Comparison of ENCODE assay signal across 19 cellular contexts in the genomic region with DNA sequence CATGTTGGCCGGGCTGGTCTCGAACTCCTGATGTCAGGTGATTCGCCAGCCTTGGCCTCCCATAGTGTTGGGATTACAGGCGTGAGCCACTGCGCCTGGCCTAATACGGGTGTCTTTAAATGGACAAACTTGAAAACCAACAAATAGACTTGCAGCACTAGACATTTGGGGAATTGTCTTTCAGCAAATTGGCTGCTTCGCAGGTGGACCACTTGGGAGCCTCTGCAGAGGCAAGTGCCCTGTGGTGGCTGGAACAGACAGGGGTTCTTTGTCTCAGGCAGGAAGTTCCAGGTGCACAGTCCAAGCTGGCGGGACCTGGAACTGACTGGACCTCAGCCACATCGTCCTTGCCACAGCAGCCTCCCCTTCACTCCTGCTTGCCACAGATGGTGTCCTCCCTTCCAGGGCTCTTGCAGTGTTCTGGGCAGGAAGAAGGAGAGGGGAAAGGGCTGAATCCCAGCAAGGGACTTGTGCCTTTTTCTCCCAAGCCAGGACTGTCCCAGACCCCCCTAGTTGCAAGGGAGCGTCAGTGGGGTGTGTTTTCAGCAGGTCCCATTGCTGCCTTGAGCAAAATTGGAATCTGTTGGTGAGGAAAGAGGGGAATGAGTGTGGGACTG.
DNase-seq lines count a peak whose midpoint lies in the region; ATAC-seq and TF ChIP-seq lines count a peak whose summit lies in the region.
"Had no signal": no experiment of that assay in that cellular context is flagged by ENCODE, and none has a peak within 500 bp of the region (broad histone marks: within the 10 kb centered on the region; RNA-seq: fewer than 3 reads in every experiment).

No MANE protein-coding gene starts in this region.

- H3K14ac ChIP-seq in neuronal stem cell (ENCODE audit: low read length), result no peak overlapping the region

- H3K18ac ChIP-seq in neuronal stem cell (ENCODE audit: low read length), result peak overlapping the region; percentile 24

- peak overlapping the region; percentile 70 for H2AK5ac ChIP-seq in neuronal stem cell (ENCODE audit: low read depth, low read length)

- H2BK15ac ChIP-seq in neuronal stem cell (ENCODE audit: low read length), result no peak overlapping the region

- H3K27me3 ChIP-seq in heart right ventricle (no peaks in the 10 kb centered on the region), neuronal stem cell (ENCODE audit: control insufficient read depth in 3 of 3, insufficient read depth in 3 of 3, low read depth in 1 of 3, low read length in 3 of 3) (peaks cover 0 to 6% (median 0%) of the 10 kb centered on the region in 3 experiments)
- H3K27me3 ChIP-seq: Peyer's patch had no signal

- no peak overlapping the region for H2BK5ac ChIP-seq in neuronal stem cell (ENCODE audit: low read length)

- no peak overlapping the region for H2BK12ac ChIP-seq in neuronal stem cell (ENCODE audit: low read length)

- H3K36me3 Mint-ChIP-seq in endothelial cell (ENCODE audit: low read depth, unreplicated experiment), result no peaks in the 10 kb centered on the region
- H3K36me3 Mint-ChIP-seq: CD4-positive, CD25-positive, alpha-beta regulatory T cell had no signal

- H3K23ac ChIP-seq in neuronal stem cell (ENCODE audit: low read depth, low read length, poor library complexity), result no peak overlapping the region

- H3K9ac ChIP-seq in neuronal stem cell (ENCODE audit: low read depth, low read length, poor library complexity), result no peak overlapping the region
- H3K9ac ChIP-seq: KMS-11 had no signal

- no peaks in the 10 kb centered on the region for H3K36me3 ChIP-seq in heart right ventricle
- no peaks in the 10 kb centered on the region for H3K36me3 ChIP-seq in neuronal stem cell (replicated peaks in 1 of 2; ENCODE audit: control insufficient read depth in 2 of 2, insufficient read depth in 2 of 2, low read length in 2 of 2)
- H3K36me3 ChIP-seq: Peyer's patch had no signal

- no peak overlapping the region for H3K27ac ChIP-seq in heart right ventricle
- H3K27ac ChIP-seq in neuronal stem cell (replicated peaks; ENCODE audit: low read length), result no peak overlapping the region
- H3K27ac ChIP-seq: KMS-11, Peyer's patch had no signal

- H3K27me3 Mint-ChIP-seq in endothelial cell (ENCODE audit: unreplicated experiment), result peaks cover 6% of the 10 kb centered on the region
- H3K27me3 Mint-ChIP-seq: CD4-positive, CD25-positive, alpha-beta regulatory T cell had no signal

- no peak overlapping the region for H4K8ac ChIP-seq in neuronal stem cell (ENCODE audit: low read depth, low read length)

- H2AFZ ChIP-seq in neuronal stem cell (ENCODE audit: low read length), result peak overlapping the region; percentile 46

- H3K4me1 Mint-ChIP-seq in endothelial cell (ENCODE audit: unreplicated experiment), result peaks cover 5% of the 10 kb centered on the region
- H3K4me1 Mint-ChIP-seq: B cell had no signal

- no peak overlapping the region for H3K4me3 Mint-ChIP-seq in endothelial cell (ENCODE audit: unreplicated experiment)
- H3K4me3 Mint-ChIP-seq: B cell had no signal

- H3K27ac Mint-ChIP-seq in endothelial cell (ENCODE audit: unreplicated experiment), result no peak overlapping the region
- H3K27ac Mint-ChIP-seq: B cell had no signal

- DNase-seq in Right ventricle myocardium inferior (ENCODE audit: missing footprints) (peak; percentile 41), heart right ventricle (no peak), endothelial cell (ENCODE audit: low spot score) (peak; percentile 2), neuronal stem cell (ENCODE audit: low spot score) (no peak), amniotic stem cell (lab: John Stamatoyannopoulos, UW) (no peak), EL (no peak)
- DNase-seq in central memory CD4-positive, alpha-beta T cell, result no peak
- DNase-seq: CD4-positive, CD25-positive, alpha-beta regulatory T cell; DMS79; GOT3; IMR-90; MV-4-11; NCI-H1105 treated with DMSO at 0.1 percent for 48 hours; NCI-H2029 treated with DMSO at 0.1 percent for 48 hours; NCI-H2171; NCI-H524 treated with DMSO at 0.1 percent for 48 hours; Peyer's patch had no signal

- H4K91ac ChIP-seq in neuronal stem cell (ENCODE audit: low read depth, low read length, poor library complexity), result no peak overlapping the region

- H3K9me3 ChIP-seq in heart right ventricle (no peaks in the 10 kb centered on the region), neuronal stem cell (replicated peaks in 1 of 2; ENCODE audit: control insufficient read depth in 2 of 2, insufficient read depth in 1 of 2, low read depth in 1 of 2, low read length in 2 of 2) (no peaks in the 10 kb centered on the region)
- H3K9me3 ChIP-seq: Peyer's patch had no signal

- H2BK120ac ChIP-seq in neuronal stem cell (ENCODE audit: low read depth, low read length), result no peak overlapping the region

- H3K4me2 ChIP-seq in neuronal stem cell (ENCODE audit: insufficient read depth, low read length, poor library complexity, severe bottlenecking), result peak overlapping the region; percentile 18
- H3K4me2 ChIP-seq: KMS-11 had no signal

- TF ChIP-seq CTCF in heart right ventricle (IDR thresholded peaks at IDR 0.05), result no peak
- no peak for TF ChIP-seq CTCF in endothelial cell (IDR thresholded peaks at IDR 0.05; ENCODE audit: unreplicated experiment)

- H3K79me1 ChIP-seq in neuronal stem cell (ENCODE audit: low read depth, low read length), result no peaks in the 10 kb centered on the region

- ATAC-seq in Right ventricle myocardium inferior (no peak), heart right ventricle (no peak)

- no peaks in the 10 kb centered on the region for H3K9me3 Mint-ChIP-seq in endothelial cell (ENCODE audit: unreplicated experiment)
- H3K9me3 Mint-ChIP-seq: CD4-positive, CD25-positive, alpha-beta regulatory T cell had no signal

- intact Hi-C loops in Right ventricle myocardium inferior (cut with DNase I), result no loop called here
- intact Hi-C loops in heart right ventricle (cut with DNase I), result no loop called here

- H3K4me3 ChIP-seq in heart right ventricle, result no peak overlapping the region
- no peak overlapping the region for H3K4me3 ChIP-seq in neuronal stem cell (ENCODE audit: low read length in 2 of 2)
- H3K4me3 ChIP-seq: Peyer's patch had no signal

- no peak overlapping the region for H3K4ac ChIP-seq in neuronal stem cell (ENCODE audit: low read length)

- 81 to 82% methylated on average over 10 of the region's 10 CpGs for WGBS in heart right ventricle, 2 donors
- no CpG with 5 or more reads among the region's 10 CpGs for WGBS in neuronal stem cell (ENCODE audit: extremely low coverage in 2 of 2, insufficient read length in 2 of 2, insufficient replicate concordance in 1 of 2), 2 donors

- H3K4me1 ChIP-seq in heart right ventricle (peaks cover 0 to 5% (median 0%) of the 10 kb centered on the region in 9 donors), neuronal stem cell (ENCODE audit: control insufficient read depth in 2 of 2, insufficient read depth in 1 of 2, low read depth in 1 of 2, low read length in 2 of 2) (peaks cover 12 to 16% of the 10 kb centered on the region in 2 donors)

Comparison
In these comparisons a context has a peak if more than half of its experiments do, and no peak if none do; other contexts are left out.
1. DNase-seq: peak in Right ventricle myocardium inferior (single experiment) and endothelial cell (single experiment); none in heart right ventricle (0 of 2), neuronal stem cell (single experiment), central memory CD4-positive, alpha-beta T cell (single experiment), amniotic stem cell (single experiment) and EL (single experiment).